ENCODE assay signal across 22 cellular contexts in genomic region chr7:126501617-126502016, GRCh38.
DNase-seq lines count a peak whose midpoint lies in the region; ATAC-seq and TF ChIP-seq lines count a peak whose summit lies in the region.
"Had no signal": no experiment of that assay in that cellular context is flagged by ENCODE, and none has a peak within 500 bp of the region (broad histone marks: within the 10 kb centered on the region; RNA-seq: fewer than 3 reads in every experiment).

No MANE protein-coding gene starts in this region.

- TF ChIP-seq CTCF in lower lobe of right lung (IDR thresholded peaks at IDR 0.05) (no peak), CD14-positive monocyte (IDR thresholded peaks at IDR 0.05) (no peak)

- H3K27ac Mint-ChIP-seq in CD14-positive monocyte = no peak overlapping the region
- H3K27ac Mint-ChIP-seq: activated naive CD8-positive, alpha-beta T cell treated with anti-CD3 and anti-CD28 coated beads, Interleukin-2, amount 50 U/mL, for 24 hours; activated T-helper 1 cell treated with anti-CD3 and anti-CD28 coated beads, Interleukin-12 subunit alpha, Interleukin-12 subunit beta, Interleukin-2, Interleukin-4 antibody, amounts not matched to agents 30 ng/mL and 10 ng/mL and 1 ng/mL, durations not matched to agents 14 hours and 24 hours and 36 hours; effector memory CD8-positive, alpha-beta T cell; HFFc6 had no signal

- peak; percentile 73 for ATAC-seq in GM18861 (IDR thresholded peaks at IDR 0.05; ENCODE audit: unreplicated experiment)
- peak; percentile 55 for ATAC-seq in GM21723 (IDR thresholded peaks at IDR 0.05; ENCODE audit: unreplicated experiment)
- no peak for ATAC-seq in aorta (ENCODE audit: low FRiP score)
- ATAC-seq in lower lobe of right lung = no peak
- ATAC-seq: activated naive CD8-positive, alpha-beta T cell treated with anti-CD3 and anti-CD28 coated beads, Interleukin-2, amount 50 U/mL, for 24 hours; effector memory CD8-positive, alpha-beta T cell; pancreas; PC-3 had no signal

- H3K4me3 ChIP-seq in aorta (ENCODE audit: low read length in 2 of 2) (no peak overlapping the region), lower lobe of right lung (no peak overlapping the region)
- H3K4me3 ChIP-seq: pancreas had no signal

- intact Hi-C loops in aorta (cut with DNase I) (no loop called here), lower lobe of right lung (cut with DNase I) (no loop called here), CD14-positive monocyte (cut with micrococcal nuclease) (no loop called here)

- no peaks in the 10 kb centered on the region for H3K4me1 ChIP-seq in aorta (ENCODE audit: control insufficient read depth in 1 of 2, insufficient read depth in 2 of 2, low read length in 2 of 2)
- no peaks in the 10 kb centered on the region for H3K4me1 ChIP-seq in lower lobe of right lung
- H3K4me1 ChIP-seq: BE2C, pancreas had no signal

- H3K36me3 Mint-ChIP-seq in CD14-positive monocyte = no peaks in the 10 kb centered on the region

- H3K27ac ChIP-seq in aorta (ENCODE audit: low read depth in 1 of 2, low read length in 2 of 2) (no peak overlapping the region), lower lobe of right lung (no peak overlapping the region)
- H3K27ac ChIP-seq: pancreas had no signal

- H3K9me3 ChIP-seq in aorta (ENCODE audit: control insufficient read depth, low read length) (no peaks in the 10 kb centered on the region), lower lobe of right lung (no peaks in the 10 kb centered on the region)
- H3K9me3 ChIP-seq: BE2C, pancreas had no signal

- H3K36me3 ChIP-seq in aorta (ENCODE audit: control insufficient read depth in 1 of 2, insufficient read depth in 2 of 2, low read length in 1 of 2) (no peaks in the 10 kb centered on the region), lower lobe of right lung (no peaks in the 10 kb centered on the region)
- H3K36me3 ChIP-seq: BE2C, pancreas had no signal

- 86 to 95% methylated on average over 2 of the region's 2 CpGs for WGBS in aorta, 2 donors

- H3K4me3 Mint-ChIP-seq in CD14-positive monocyte = no peak overlapping the region
- H3K4me3 Mint-ChIP-seq: activated naive CD8-positive, alpha-beta T cell treated with anti-CD3 and anti-CD28 coated beads, Interleukin-2, amount 50 U/mL, for 24 hours; activated T-helper 1 cell treated with anti-CD3 and anti-CD28 coated beads, Interleukin-12 subunit alpha, Interleukin-12 subunit beta, Interleukin-2, Interleukin-4 antibody, amounts not matched to agents 30 ng/mL and 10 ng/mL and 1 ng/mL, durations not matched to agents 14 hours and 24 hours and 36 hours; effector memory CD8-positive, alpha-beta T cell; HFFc6 had no signal

- DNase-seq in NCI-H1105 (lab: John Stamatoyannopoulos, UW) (peak; percentile 64), SHP77 treated with DMSO at 0.1 percent for 48 hours (lab: John Stamatoyannopoulos, UW) (peak; percentile 85), aorta (no peak), lower lobe of right lung (no peak), CD14-positive monocyte (ENCODE audit: low spot score) (no peak), medulla oblongata (ENCODE audit: extremely low spot score) (no peak)
- DNase-seq: activated CD4-positive, alpha-beta T cell treated with anti-CD3 and anti-CD28 coated beads, Interleukin-2, amount 50 U/mL, for 4 hours; activated naive CD8-positive, alpha-beta T cell treated with anti-CD3 and anti-CD28 coated beads, Interleukin-2, amount 50 U/mL, for 24 hours; BE2C; caudate nucleus; effector memory CD8-positive, alpha-beta T cell; HFFc6; hippocampal formation; kidney glomerular epithelial cell; NCI-H2081 treated with DMSO at 0.1 percent for 48 hours; pancreas; PC-3; stimulated activated CD4-positive, alpha-beta T cell treated with anti-CD3 and anti-CD28 coated beads, Interleukin-2, amount 100 ng/mL, for 48 hours; stimulated activated CD8-positive, alpha-beta memory T cell treated with anti-CD3 and anti-CD28 coated beads, Interleukin-4, amount 100 ng/mL, for 48 hours had no signal

- H3K4me1 Mint-ChIP-seq in CD14-positive monocyte = no peaks in the 10 kb centered on the region
- H3K4me1 Mint-ChIP-seq: activated naive CD8-positive, alpha-beta T cell treated with anti-CD3 and anti-CD28 coated beads, Interleukin-2, amount 50 U/mL, for 24 hours had no signal

- H3K27me3 ChIP-seq in aorta (ENCODE audit: control insufficient read depth in 1 of 2, insufficient read depth in 2 of 2, low read length in 1 of 2) = no peaks in the 10 kb centered on the region
- H3K27me3 ChIP-seq in lower lobe of right lung (ENCODE audit: low read depth) = no peaks in the 10 kb centered on the region
- H3K27me3 ChIP-seq: BE2C, pancreas had no signal

- H3K9me3 Mint-ChIP-seq in CD14-positive monocyte = peaks cover 0 to 5% (median 2%) of the 10 kb centered on the region in 7 donors
- H3K9me3 Mint-ChIP-seq: activated T-helper 1 cell treated with anti-CD3 and anti-CD28 coated beads, Interleukin-12 subunit alpha, Interleukin-12 subunit beta, Interleukin-2, Interleukin-4 antibody, amounts not matched to agents 30 ng/mL and 10 ng/mL and 1 ng/mL, durations not matched to agents 14 hours and 24 hours and 36 hours had no signal

- H3K27me3 Mint-ChIP-seq in CD14-positive monocyte (ENCODE audit: low read depth in 3 of 3) = no peaks in the 10 kb centered on the region
- H3K27me3 Mint-ChIP-seq: activated naive CD8-positive, alpha-beta T cell treated with anti-CD3 and anti-CD28 coated beads, Interleukin-2, amount 50 U/mL, for 24 hours; effector memory CD8-positive, alpha-beta T cell had no signal

Comparison
In these comparisons a context has a peak if more than half of its experiments do, and no peak if none do; other contexts are left out.
1. ATAC-seq: peak in GM18861 (single experiment) and GM21723 (single experiment); none in aorta (single experiment) and lower lobe of right lung (0 of 2).
2. DNase-seq: peak in NCI-H1105 (single experiment) and SHP77 treated with DMSO at 0.1 percent for 48 hours (single experiment); none in aorta (0 of 2), lower lobe of right lung (single experiment), CD14-positive monocyte (single experiment) and medulla oblongata (single experiment).